8 cellular contexts compared by ENCODE assay signal in genomic region chr7:92634924-92635519, GRCh38. TPM values are rescaled to one million over a fixed set of nuclear protein-coding genes. Genes with fewer than 3 reads are reported as not detected.
DNase-seq lines count a peak whose midpoint lies in the region; ATAC-seq and TF ChIP-seq lines count a peak whose summit lies in the region.

No MANE protein-coding gene starts in this region.

- peaks cover 10% of the 10 kb centered on the region for H3K36me3 Mint-ChIP-seq in osteocyte (ENCODE audit: unreplicated experiment)

- peaks cover 12% of the 10 kb centered on the region; the same call in 1 of the 2 replicates for H3K36me3 ChIP-seq in SJCRH30
- H3K36me3 ChIP-seq in OCI-LY7 (ENCODE audit: insufficient read depth, low read length) = no peaks in the 10 kb centered on the region

- BruUV-seq in OCI-LY7 (replicated peaks; lab: Mats Ljungman, UMichigan) = no TSS peak

- ATAC-seq in GM18519 (IDR thresholded peaks at IDR 0.05; ENCODE audit: low FRiP score, unreplicated experiment) (peak; percentile 40), HG02884 (IDR thresholded peaks at IDR 0.05; ENCODE audit: unreplicated experiment) (peak; percentile 36), GM21515 (IDR thresholded peaks at IDR 0.05; ENCODE audit: unreplicated experiment) (no peak)

- H3K27ac Mint-ChIP-seq in osteocyte (ENCODE audit: unreplicated experiment) = peak overlapping the region; percentile 83

- H3K4me2 ChIP-seq in OCI-LY7 (ENCODE audit: low read length) = no peak overlapping the region

- H3K9me3 ChIP-seq in SJCRH30 (replicated peaks) (peaks cover 2% of the 10 kb centered on the region; the same call in 1 of the 2 replicates), OCI-LY7 (ENCODE audit: low read length) (no peaks in the 10 kb centered on the region)

- H3K4me3 ChIP-seq in SJCRH30 = no peak overlapping the region
- H3K4me3 ChIP-seq in lower leg skin (ENCODE audit: low read depth, poor library complexity, severe bottlenecking) = no peak overlapping the region
- H3K4me3 ChIP-seq in OCI-LY7 (ENCODE audit: low read depth, low read length, poor library complexity, severe bottlenecking) = no peak overlapping the region

- POLR2A ChIA-PET in OCI-LY7 (lab: Charles Lee) = no interaction called here

- DNase-seq in SJCRH30 = peak; percentile 49 to 86
- peak; percentile 14 for DNase-seq in epithelial cell of prostate (ENCODE audit: low read depth, low spot score)
- DNase-seq in osteocyte (ENCODE audit: extremely low spot score, unreplicated experiment) = no peak
- no peak for DNase-seq in lower leg skin (ENCODE audit: low spot score in 2 of 2)
- no peak for DNase-seq in OCI-LY7 (ENCODE audit: low spot score)

- H3K4me1 ChIP-seq in SJCRH30 (peaks cover 51% of the 10 kb centered on the region), OCI-LY7 (ENCODE audit: insufficient read depth, low read length, poor library complexity, severe bottlenecking) (no peaks in the 10 kb centered on the region)

- intact Hi-C loops in lower leg skin (cut with DNase I; ENCODE audit: low total_unique reads) (no loop called here), OCI-LY7 (cut with micrococcal nuclease; ENCODE audit: unreplicated experiment) (no loop called here)

- H3K4me1 Mint-ChIP-seq in osteocyte (ENCODE audit: unreplicated experiment) = peaks cover 46% of the 10 kb centered on the region

- WGBS in lower leg skin, 2 donors = 16 to 19% methylated on average over 4 of the region's 4 CpGs

- TF ChIP-seq POLR2A in lower leg skin (IDR thresholded peaks at IDR 0.05) = no peak

- H4K20me1 ChIP-seq in OCI-LY7 (ENCODE audit: insufficient read depth, low read length) = no peaks in the 10 kb centered on the region

- TF ChIP-seq CTCF in osteocyte (IDR thresholded peaks at IDR 0.05) (no peak), lower leg skin (IDR thresholded peaks at IDR 0.05) (no peak), OCI-LY7 (conservative IDR thresholded peaks at IDR 0.05; ENCODE audit: low read length) (no peak)

- H2AFZ ChIP-seq in OCI-LY7 (ENCODE audit: low read length) = no peak overlapping the region

- H3K9me2 ChIP-seq in OCI-LY7 (ENCODE audit: insufficient read depth, low read length) = no peaks in the 10 kb centered on the region

- CTCF ChIA-PET in OCI-LY7 (lab: Charles Lee; ENCODE audit: unreplicated experiment) = interaction anchor here (0.6 kb wide), 1 partner anchor 61 kb away, joined by 3 read pairs; no protein-coding TSS in a partner anchor

- peak overlapping the region; percentile 98 for H3K27ac ChIP-seq in SJCRH30
- H3K27ac ChIP-seq in epithelial cell of prostate = peak overlapping the region; percentile 71
- no peak overlapping the region for H3K27ac ChIP-seq in OCI-LY7 (ENCODE audit: low read depth, low read length, poor library complexity, severe bottlenecking)

- no peaks in the 10 kb centered on the region for H3K9me3 Mint-ChIP-seq in osteocyte (ENCODE audit: unreplicated experiment)

- H3K27me3 ChIP-seq in SJCRH30 = no peaks in the 10 kb centered on the region

- no peaks in the 10 kb centered on the region for H3K27me3 Mint-ChIP-seq in osteocyte (ENCODE audit: unreplicated experiment)

- peak overlapping the region; percentile 18 for H3K4me3 Mint-ChIP-seq in osteocyte (ENCODE audit: unreplicated experiment)

- H3K79me2 ChIP-seq in OCI-LY7 (ENCODE audit: insufficient read depth, low read depth, low read length) = no peaks in the 10 kb centered on the region

RNA-seq across cellular contexts. Expression of gene FAM133B, which starts 44.8 kb away (rescaled TPM):
- 50.2 and 66.6 TPM in 2 replicates for total RNA-seq in SJCRH30 (2014; rRNA removed; shearing (Covaris generic))
- total RNA-seq in osteocyte (22.3 TPM in 2 replicates), lower leg skin (10 to 100 TPM; 11.4 to 40.0 (median 14.2) TPM), OCI-LY7 (2022) (39.3 and 46.8 TPM in 2 replicates)
- total RNA-seq in OCI-LY7 (2014; rRNA removed; shearing (Covaris generic)) = 27.5 and 30.5 TPM in 2 replicates

Comparison
In these comparisons a context has a peak if more than half of its experiments do, and no peak if none do; other contexts are left out.
1. DNase-seq: peak in SJCRH30 (2 of 2) and epithelial cell of prostate (single experiment); none in osteocyte (single experiment), lower leg skin (0 of 2) and OCI-LY7 (single experiment).